In the genomic region with DNA sequence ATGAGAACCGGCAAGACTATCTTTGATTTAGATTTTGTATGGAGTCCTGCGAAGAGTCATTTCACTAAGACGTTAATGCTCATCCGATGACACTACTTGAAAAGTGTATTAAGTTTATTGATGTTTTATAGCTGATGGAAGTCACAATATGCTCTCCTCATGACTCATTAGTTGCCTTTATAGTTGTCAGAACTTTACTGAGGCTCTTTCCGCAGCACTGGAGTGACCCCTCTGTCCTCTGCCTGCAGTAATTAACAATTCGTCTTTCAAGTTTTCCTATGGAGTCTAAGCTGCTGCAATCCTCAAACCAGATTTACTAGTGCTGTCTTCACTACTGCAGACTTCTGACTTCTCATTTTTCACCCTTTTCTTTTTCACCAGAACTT, we compare ENCODE assay signal across 8 cellular contexts. TPM values are rescaled to one million over a fixed set of nuclear protein-coding genes. Genes with fewer than 3 reads are reported as not detected.
DNase-seq lines count a peak whose midpoint lies in the region; ATAC-seq and TF ChIP-seq lines count a peak whose summit lies in the region.

No MANE protein-coding gene starts in this region.

- H3K4me1 Mint-ChIP-seq in T-cell, result peaks cover 50 to 56% (median 54%) of the 10 kb centered on the region in 3 donors

- peaks cover 4% of the 10 kb centered on the region for H3K36me3 ChIP-seq in rectal smooth muscle tissue (ENCODE audit: control insufficient read depth, insufficient read depth, low read length)

- H3K4me3 ChIP-seq in fibroblast of the aortic adventitia (ENCODE audit: low read depth, low read length), result peak overlapping the region; percentile 99
- peak overlapping the region; percentile 98 for H3K4me3 ChIP-seq in rectal smooth muscle tissue (ENCODE audit: low read length)

- H3K9me3 Mint-ChIP-seq in T-cell, result no peaks in the 10 kb centered on the region

- ATAC-seq in T-cell (replicated peaks in 1 of 4) (no peak), HG02938 (IDR thresholded peaks at IDR 0.05; ENCODE audit: unreplicated experiment) (no peak), HG02840 (IDR thresholded peaks at IDR 0.05; ENCODE audit: low FRiP score, unreplicated experiment) (no peak)

- H3K27ac ChIP-seq in rectal smooth muscle tissue (ENCODE audit: low read depth, low read length), result peak overlapping the region; percentile 100

- peak overlapping the region; percentile 97 to 100 for H3K27ac Mint-ChIP-seq in T-cell

- H3K27me3 ChIP-seq in rectal smooth muscle tissue (ENCODE audit: control insufficient read depth, insufficient read depth, low read length), result no peaks in the 10 kb centered on the region

- peak overlapping the region; percentile 93 for H3K9ac ChIP-seq in rectal smooth muscle tissue (ENCODE audit: low read length)

- CTCF ChIA-PET in T-cell (lab: Charles Lee), result interaction anchor here (0.7 to 2.6 kb wide), 7 partner anchors 9 to 47 kb away, joined by 3 to 19 read pairs (median 8); a partner anchor contains a TSS

- POLR2A ChIA-PET in T-cell (lab: Charles Lee), result interaction anchor here (0.8 to 7.2 kb wide), 10 partner anchors 23 to 58 kb away, joined by 3 to 106 read pairs (median 6); a partner anchor contains a TSS

- H3K4me3 Mint-ChIP-seq in T-cell, result peak overlapping the region; percentile 92 to 99 (median 98)

- H3K36me3 Mint-ChIP-seq in T-cell, result peaks cover 18% of the 10 kb centered on the region

- TF ChIP-seq CTCF in fibroblast of the aortic adventitia (IDR thresholded peaks at IDR 0.05; ENCODE audit: insufficient read depth, low read length), result no peak

- H3K27me3 Mint-ChIP-seq in T-cell, result no peaks in the 10 kb centered on the region

- peak; percentile 25 for DNase-seq in DMS 273 (lab: John Stamatoyannopoulos, UW; ENCODE audit: unreplicated experiment)
- DNase-seq in DMS 273 treated with DMSO at 0.1 percent for 48 hours (lab: John Stamatoyannopoulos, UW), result no peak
- DNase-seq in T-cell, result no peak
- DNase-seq in fibroblast of the aortic adventitia (ENCODE audit: low read depth), result no peak
- no peak for DNase-seq in iPS-NIHi7 (ENCODE audit: extremely low spot score)

- peaks cover 5% of the 10 kb centered on the region for H3K4me1 ChIP-seq in rectal smooth muscle tissue (ENCODE audit: control insufficient read depth, insufficient read depth, low read length)

RNA-seq across cellular contexts. Expression of a gene that starts 0.9 kb away (rescaled TPM):
- total RNA-seq in T-cell, result 10 to 100 TPM; 41.8 to 68.7 (median 45.4) TPM
- total RNA-seq in fibroblast of the aortic adventitia (ENCODE audit: low replicate concordance), result 47.9 and 50.9 TPM in 2 replicates

RNA-seq across cellular contexts. Expression of a gene that starts 6.2 kb away (rescaled TPM):
- total RNA-seq in T-cell (1 to 10 TPM; 4.2 to 7.4 (median 6.2) TPM), fibroblast of the aortic adventitia (ENCODE audit: low replicate concordance) (33.9 and 49.3 TPM in 2 replicates)

RNA-seq across cellular contexts. Expression of a gene that starts 32.6 kb away (rescaled TPM):
- total RNA-seq in T-cell (10 to 100 TPM; 23.4 to 34.1 (median 25.2) TPM), fibroblast of the aortic adventitia (ENCODE audit: low replicate concordance) (25.9 and 35.2 TPM in 2 replicates)

RNA-seq across cellular contexts. Expression of a gene that starts 48.1 kb away (rescaled TPM):
- total RNA-seq in T-cell (100 to 1,000 TPM; 103 to 131 (median 115) TPM), fibroblast of the aortic adventitia (ENCODE audit: low replicate concordance) (172 and 232 TPM in 2 replicates)
